In genomic region chr3:24496529-24497482, GRCh38 we compare ENCODE assay signal across 8 cellular contexts. TPM values are rescaled to one million over a fixed set of nuclear protein-coding genes. Genes with fewer than 3 reads are reported as not detected.
DNase-seq lines count a peak whose midpoint lies in the region; FAIRE-seq and TF ChIP-seq lines count a peak whose summit lies in the region.

No MANE protein-coding gene starts in this region.

- TF ChIP-seq RAD21 in H1 (IDR thresholded peaks at IDR 0.05 in 1 of 2, conservative IDR thresholded peaks at IDR 0.05 in 1 of 2; ENCODE audit: low read depth in 2 of 2, low read length in 2 of 2): peak; percentile 42 to 65

- no peak overlapping the region for H3K23ac ChIP-seq in H1 (ENCODE audit: insufficient read length)

- 40% methylated on average over 16 of the region's 16 CpGs; no CpG with 5 or more reads in 1 of the 2 experiments for WGBS in H1 (ENCODE audit: extremely low coverage in 1 of 2, insufficient coverage in 1 of 2, insufficient read length in 1 of 2, insufficient replicate concordance in 2 of 2, low coverage in 1 of 2, low lambda C conversion rate in 2 of 2, missing lambda C conversion rate in 1 of 2), 2 experiments

- no peak overlapping the region for H2BK5ac ChIP-seq in H1 (ENCODE audit: low read depth, low read length)

- no peak overlapping the region for H3K56ac ChIP-seq in H1 (replicated peaks; ENCODE audit: insufficient read length, low read depth, low read length)

- peaks cover 25% of the 10 kb centered on the region for H3K36me3 Mint-ChIP-seq in Calu3 (ENCODE audit: insufficient read depth, unreplicated experiment)

- peaks cover 0 to 15% (median 5%) of the 10 kb centered on the region in 4 experiments; a peak in 4 of 7 replicates for H3K27me3 ChIP-seq in H1 (replicated peaks in 1 of 4; ENCODE audit: control insufficient read depth in 3 of 4, extremely low read depth in 1 of 4, insufficient read depth in 3 of 4, low read length in 3 of 4)

- H3K14ac ChIP-seq in H1 (ENCODE audit: insufficient read length): no peak overlapping the region

- TF ChIP-seq CTCF in Calu3 (IDR thresholded peaks at IDR 0.05; ENCODE audit: unreplicated experiment): peak; percentile 52
- peak; percentile 37 for TF ChIP-seq CTCF in NB4 (IDR thresholded peaks at IDR 0.05; ENCODE audit: low read depth, low read length)
- TF ChIP-seq CTCF in H1 (IDR thresholded peaks at IDR 0.05; ENCODE audit: control extremely low read depth in 1 of 3, insufficient read depth in 1 of 3, low read depth in 1 of 3, low read length in 3 of 3): peak; percentile 59 to 63 (median 62)

- H3K4me1 ChIP-seq in H1 (replicated peaks in 1 of 4; ENCODE audit: control insufficient read depth in 3 of 4, insufficient read depth in 4 of 4, low read length in 3 of 4): peaks cover 0 to 21% (median 11%) of the 10 kb centered on the region in 4 experiments; a peak in 6 of 7 replicates

- no peak overlapping the region for H2BK15ac ChIP-seq in H1 (ENCODE audit: low read length)

- peak overlapping the region; percentile 72; the same call in 1 of the 2 replicates for H2BK12ac ChIP-seq in H1 (ENCODE audit: low read depth, low read length)

- no peak overlapping the region for H4K8ac ChIP-seq in H1 (ENCODE audit: extremely low read depth, insufficient read depth, low read length)

- H3K27me3 Mint-ChIP-seq in Calu3 (ENCODE audit: unreplicated experiment): no peaks in the 10 kb centered on the region

- H3K4me2 ChIP-seq in H1 (ENCODE audit: insufficient read depth in 1 of 2, low read depth in 2 of 2, low read length in 2 of 2): peak overlapping the region in 1 of 2 experiments; percentile 87; a peak in 2 of 4 replicates

- no peak overlapping the region for H3K27ac ChIP-seq in H1 (ENCODE audit: low read depth, low read length)

- no peaks in the 10 kb centered on the region for H3K9me3 Mint-ChIP-seq in Calu3 (ENCODE audit: low read depth, unreplicated experiment)

- BruUV-seq in Calu3 (replicated peaks; lab: Mats Ljungman, UMichigan): no TSS peak

- H2BK120ac ChIP-seq in H1 (replicated peaks; ENCODE audit: low read depth, low read length): peak overlapping the region; percentile 24

- no peak overlapping the region for H3K9ac ChIP-seq in H1 (replicated peaks in 1 of 4; ENCODE audit: extremely low read depth in 1 of 4, low read depth in 3 of 4, low read length in 3 of 4)

- H3K79me2 ChIP-seq in H1 (ENCODE audit: control insufficient read depth in 1 of 2, insufficient read depth in 2 of 2, low read length in 2 of 2): no peaks in the 10 kb centered on the region

- no peaks in the 10 kb centered on the region for H3K79me1 ChIP-seq in H1 (ENCODE audit: low read depth, low read length)

- H3K9me3 ChIP-seq in H1 (ENCODE audit: insufficient read depth in 2 of 2, low read depth in 1 of 2, low read length in 1 of 2): no peaks in the 10 kb centered on the region

- FAIRE-seq in H1 (lab: Jason Lieb, UNC): no peak

- H3K4me1 Mint-ChIP-seq in Calu3 (ENCODE audit: low read depth, unreplicated experiment): peaks cover 23% of the 10 kb centered on the region

- no peak overlapping the region for H3K18ac ChIP-seq in H1 (ENCODE audit: extremely low read depth, low read length)

- no peak overlapping the region for H3K4ac ChIP-seq in H1 (replicated peaks; ENCODE audit: insufficient read length, low read depth, low read length)

- CTCF ChIA-PET in Calu3 (lab: Charles Lee) (interaction anchor here (0.7 to 1.9 kb wide), 8 partner anchors 24 to 311 kb away, joined by 3 to 9 read pairs (median 5); no protein-coding TSS in a partner anchor), H1 (lab: Charles Lee; ENCODE audit: partially characterized antibody) (interaction anchor here (0.7 to 3.4 kb wide), 26 partner anchors 9 to 498 kb away, joined by 3 to 18 read pairs (median 3); no protein-coding TSS in a partner anchor)

- POLR2A ChIA-PET in H1 (lab: Charles Lee; ENCODE audit: partially characterized antibody): interaction anchor here (0.5 to 1.6 kb wide), 5 partner anchors 12 to 580 kb away, joined by 3 to 4 read pairs (median 3); partner anchors contain the start of genes NKIRAS1 and RPL15

- TF ChIP-seq EP300 in H1 (IDR thresholded peaks at IDR 0.05; ENCODE audit: borderline replicate concordance in 1 of 2, low read depth in 2 of 2, low read length in 2 of 2): no peak

- H3K4me3 ChIP-seq in NB4 (ENCODE audit: low read depth, low read length) (no peak overlapping the region), H1 (ENCODE audit: extremely low read depth in 1 of 4, insufficient read depth in 2 of 4, low read depth in 3 of 4, low read length in 4 of 4) (peak overlapping the region in 1 of 4 experiments; percentile 67; a peak in 1 of 8 replicates)

- intact Hi-C loops in Calu3 (cut with micrococcal nuclease; ENCODE audit: unreplicated experiment): loop anchor here (1.0 to 2.0 kb wide), 2 partner anchors 86 to 233 kb away; no protein-coding TSS in a partner anchor

- DNase-seq in Calu3: peak; percentile 90
- DNase-seq in NB4 (ENCODE audit: low read depth): peak; percentile 6
- peak in 1 of 2 experiments; percentile 73 for DNase-seq in H1 (ENCODE audit: low read depth in 1 of 2, low spot score in 2 of 2)
- peak; percentile 36 for DNase-seq in midbrain (lab: John Stamatoyannopoulos, UW)
- DNase-seq in amniotic stem cell (lab: John Stamatoyannopoulos, UW): no peak
- DNase-seq in activated T-cell treated with anti-CD3 and anti-CD28 coated beads for 4 hours: no peak
- DNase-seq in SKM-1 treated with dmso at 0.1 percent for 144 hours (lab: John Stamatoyannopoulos, UW; ENCODE audit: unreplicated experiment): no peak
- DNase-seq in DMS79 treated with DMSO at 0.1 percent for 48 hours (lab: John Stamatoyannopoulos, UW): no peak

- H3K36me3 ChIP-seq in H1 (ENCODE audit: control insufficient read depth in 2 of 4, insufficient read depth in 4 of 4, low read length in 3 of 4): no peaks in the 10 kb centered on the region

- H3K27ac Mint-ChIP-seq in Calu3 (ENCODE audit: unreplicated experiment): peak overlapping the region; percentile 90

- H4K91ac ChIP-seq in H1 (replicated peaks; ENCODE audit: insufficient read length, low read length): peak overlapping the region; percentile 36

- no peak overlapping the region for H2AFZ ChIP-seq in H1 (ENCODE audit: low read length)

- H2BK20ac ChIP-seq in H1 (ENCODE audit: low read length): no peak overlapping the region; the same call in 1 of the 2 replicates

- peak overlapping the region; percentile 97 for H3K4me3 Mint-ChIP-seq in Calu3 (ENCODE audit: low read depth, unreplicated experiment)

- TF ChIP-seq POLR2A in NB4 (IDR thresholded peaks at IDR 0.05; ENCODE audit: extremely low read depth, insufficient read length) (no peak), H1 (IDR thresholded peaks at IDR 0.05; ENCODE audit: control extremely low read depth in 1 of 2, low read depth in 2 of 2, low read length in 2 of 2) (no peak)

- no peak overlapping the region for H4K5ac ChIP-seq in H1 (ENCODE audit: insufficient read length, low read depth, low read length)

- H2AK5ac ChIP-seq in H1 (ENCODE audit: low read depth, low read length): no peak overlapping the region; the same call in 1 of the 2 replicates

- peaks cover 10% of the 10 kb centered on the region; the same call in 1 of the 2 replicates for H3K23me2 ChIP-seq in H1 (ENCODE audit: low read depth, low read length)

- H4K20me1 ChIP-seq in H1 (replicated peaks in 1 of 2; ENCODE audit: control insufficient read depth in 1 of 2, insufficient read depth in 2 of 2, low read length in 2 of 2): no peaks in the 10 kb centered on the region

TF ChIP-seq in H1, 55 proteins besides CTCF, POLR2A, EP300 and RAD21 (continues in another document):
- no peak for TF ChIP-seq CBX5 (IDR thresholded peaks at IDR 0.05; ENCODE audit: low read depth, low read length)
- no peak for TF ChIP-seq PHF8 (conservative IDR thresholded peaks at IDR 0.05; ENCODE audit: low read depth, low read length)
- TF ChIP-seq HDAC6 (IDR thresholded peaks at IDR 0.05; ENCODE audit: low read depth, low read length): no peak
- TF ChIP-seq E2F6 (IDR thresholded peaks at IDR 0.05): no peak
- TF ChIP-seq SUZ12 (IDR thresholded peaks at IDR 0.05; ENCODE audit: low read length): no peak
- TF ChIP-seq KDM4A (IDR thresholded peaks at IDR 0.05; ENCODE audit: low read depth, low read length, severe bottlenecking): no peak
- TF ChIP-seq EZH2 (IDR thresholded peaks at IDR 0.05; ENCODE audit: low read depth, low read length, severe bottlenecking): no peak
- TF ChIP-seq CEBPB (IDR thresholded peaks at IDR 0.05; ENCODE audit: low read depth, low read length): no peak
- TF ChIP-seq SP2 (IDR thresholded peaks at IDR 0.05; ENCODE audit: low read length): no peak
- no peak for TF ChIP-seq BRCA1 (IDR thresholded peaks at IDR 0.05; ENCODE audit: low read depth, low read length)
- no peak for TF ChIP-seq SIX5 (IDR thresholded peaks at IDR 0.05; ENCODE audit: low read depth, low read length)
- no peak for TF ChIP-seq JUND (IDR thresholded peaks at IDR 0.05; ENCODE audit: low read length)
- no peak for TF ChIP-seq CBX8 (IDR thresholded peaks at IDR 0.05; ENCODE audit: borderline replicate concordance, low read depth, low read length)
- TF ChIP-seq SAP30 (IDR thresholded peaks at IDR 0.05; ENCODE audit: insufficient read depth, insufficient replicate concordance, low read length): no peak
- TF ChIP-seq BACH1 (IDR thresholded peaks at IDR 0.05; ENCODE audit: low read length): no peak
- no peak for TF ChIP-seq EGR1 (IDR thresholded peaks at IDR 0.05; ENCODE audit: borderline replicate concordance, low read depth, low read length)
- TF ChIP-seq CREB1 (IDR thresholded peaks at IDR 0.05): 0 out of 2 replicates have a peak, but pooled peaks have one; percentile 45
- no peak for TF ChIP-seq BCL11A (IDR thresholded peaks at IDR 0.05; ENCODE audit: low read depth in 2 of 2, low read length in 2 of 2)

RNA-seq across cellular contexts. Expression of gene THRB, which starts 2.2 kb away (rescaled TPM):
- 13.5 and 15.5 TPM in 2 replicates for total RNA-seq in Calu3 (2022)
- 3.7 and 3.9 TPM in 2 replicates for total RNA-seq in H1 (2021; fragmentation: NEBNext Ultra II Directional; extraction: Animal tissue kit (Norgen Biotek cat#: 25700))
- polyA plus RNA-seq in H1 (2011; rRNA removed): 0.98 and 1.4 TPM in 2 replicates
- polyA plus RNA-seq in H1 (2011; cell fraction: cytosol; rRNA removed): 2.0 TPM
- polyA plus RNA-seq in H1 (2011; cell fraction: nucleus; rRNA removed): 2.4 TPM
- polyA plus RNA-seq in H1 (2012, experiment 1 of 2): 1.4 to 3.1 TPM (median 1.7 TPM) in 4 replicates
- 0.08 TPM for polyA plus RNA-seq in H1 (2012, experiment 2 of 2)
- polyA plus RNA-seq in H1 (2013, experiment 1 of 2): 1.4 TPM
- polyA plus RNA-seq in H1 (2013, experiment 2 of 2): 1.2 TPM
- polyA minus RNA-seq in H1 (2011; rRNA and poly(A)+ RNA removed): 5.8 and 8.2 TPM in 2 replicates
- polyA minus RNA-seq in H1 (2011; cell fraction: cytosol; rRNA and poly(A)+ RNA removed): 1.8 TPM
- 10.1 TPM for polyA minus RNA-seq in H1 (2011; cell fraction: nucleus; rRNA and poly(A)+ RNA removed)

Comparison
In these comparisons a context has a peak if more than half of its experiments do, and no peak if none do; other contexts are left out.
1. DNase-seq: peak in Calu3 (single experiment), NB4 (single experiment) and midbrain (single experiment); none in amniotic stem cell (single experiment), activated T-cell treated with anti-CD3 and anti-CD28 coated beads for 4 hours (single experiment), SKM-1 treated with dmso at 0.1 percent for 144 hours (single experiment) and DMS79 treated with DMSO at 0.1 percent for 48 hours (single experiment).
2. Peak in every context shown above with its lines, with median percentiles within 50 percentile points of each other: CTCF ChIP-seq.